In genomic region chr10:33273295-33274002, GRCh38 we compare ENCODE assay signal across 8 cellular contexts.
A peak's percentile ranks its signal among the peaks of the same experiment; 100 is the strongest.
DNase-seq lines count a peak whose midpoint lies in the region; FAIRE-seq and TF ChIP-seq lines count a peak whose summit lies in the region.

No MANE protein-coding gene starts in this region.

- H2BK120ac ChIP-seq in H1 (replicated peaks; ENCODE audit: low read depth, low read length), result no peak overlapping the region

- H3K27ac ChIP-seq in H1 (ENCODE audit: low read depth, low read length), result no peak overlapping the region

- POLR2A ChIA-PET in H1 (lab: Charles Lee; ENCODE audit: partially characterized antibody), result no interaction called here

- H4K91ac ChIP-seq in H1 (replicated peaks; ENCODE audit: insufficient read length, low read length), result no peak overlapping the region

- H3K23me2 ChIP-seq in H1 (ENCODE audit: low read depth, low read length), result no peaks in the 10 kb centered on the region

- H2AK5ac ChIP-seq in H1 (ENCODE audit: low read depth, low read length), result no peak overlapping the region

- H3K36me3 ChIP-seq in H1 (ENCODE audit: control insufficient read depth in 2 of 4, insufficient read depth in 4 of 4, low read length in 3 of 4), result no peaks in the 10 kb centered on the region

- no peak overlapping the region for H4K5ac ChIP-seq in H1 (ENCODE audit: insufficient read length, low read depth, low read length)

- TF ChIP-seq EP300 in H1 (IDR thresholded peaks at IDR 0.05; ENCODE audit: borderline replicate concordance in 1 of 2, low read depth in 2 of 2, low read length in 2 of 2), result no peak

- no peak overlapping the region for H3K4me3 ChIP-seq in H1 (ENCODE audit: extremely low read depth in 1 of 4, insufficient read depth in 2 of 4, low read depth in 3 of 4, low read length in 4 of 4)

- H3K14ac ChIP-seq in H1 (ENCODE audit: insufficient read length), result no peak overlapping the region

- H3K27me3 Mint-ChIP-seq in nephron progenitor cell (ENCODE audit: low read depth, poor library complexity), result no peaks in the 10 kb centered on the region

- TF ChIP-seq POLR2A in H1 (IDR thresholded peaks at IDR 0.05; ENCODE audit: control extremely low read depth in 1 of 2, low read depth in 2 of 2, low read length in 2 of 2), result no peak

- H3K36me3 Mint-ChIP-seq in nephron progenitor cell (ENCODE audit: low read depth), result peaks cover 74% of the 10 kb centered on the region

- CTCF ChIA-PET in H1 (lab: Charles Lee; ENCODE audit: partially characterized antibody), result interaction anchor here (1.4 kb wide), 1 partner anchor 120 kb away, joined by 3 read pairs; no protein-coding TSS in a partner anchor

- no peak overlapping the region for H3K9ac ChIP-seq in H1 (replicated peaks in 1 of 4; ENCODE audit: extremely low read depth in 1 of 4, low read depth in 3 of 4, low read length in 3 of 4)

- H3K27me3 ChIP-seq in H1 (replicated peaks in 1 of 4; ENCODE audit: control insufficient read depth in 3 of 4, extremely low read depth in 1 of 4, insufficient read depth in 3 of 4, low read length in 3 of 4), result no peaks in the 10 kb centered on the region

- H3K4me1 Mint-ChIP-seq in nephron progenitor cell, result peaks cover 47% of the 10 kb centered on the region

- H3K23ac ChIP-seq in H1 (ENCODE audit: insufficient read length), result no peak overlapping the region

- H3K4me1 ChIP-seq in H1 (replicated peaks in 1 of 4; ENCODE audit: control insufficient read depth in 3 of 4, insufficient read depth in 4 of 4, low read length in 3 of 4), result peaks cover 2 to 11% (median 7%) of the 10 kb centered on the region in 4 experiments

- no peaks in the 10 kb centered on the region for H3K79me1 ChIP-seq in H1 (ENCODE audit: low read depth, low read length)

- no peak for FAIRE-seq in H1 (lab: Jason Lieb, UNC)

- no peak overlapping the region for H3K4ac ChIP-seq in H1 (replicated peaks; ENCODE audit: insufficient read length, low read depth, low read length)

- H2BK12ac ChIP-seq in H1 (ENCODE audit: low read depth, low read length), result no peak overlapping the region

- H3K56ac ChIP-seq in H1 (replicated peaks; ENCODE audit: insufficient read length, low read depth, low read length), result no peak overlapping the region

- H2BK5ac ChIP-seq in H1 (ENCODE audit: low read depth, low read length), result no peak overlapping the region

- no peak overlapping the region; the same call in 1 of the 2 replicates for H3K18ac ChIP-seq in H1 (ENCODE audit: extremely low read depth, low read length)

- 70% methylated on average over 19 of the region's 19 CpGs; no CpG with 5 or more reads in 1 of the 2 experiments for WGBS in H1 (ENCODE audit: extremely low coverage in 1 of 2, insufficient coverage in 1 of 2, insufficient read length in 1 of 2, insufficient replicate concordance in 2 of 2, low coverage in 1 of 2, low lambda C conversion rate in 2 of 2, missing lambda C conversion rate in 1 of 2), 2 experiments

- H2BK15ac ChIP-seq in H1 (ENCODE audit: low read length), result no peak overlapping the region

- no peak for TF ChIP-seq RAD21 in H1 (IDR thresholded peaks at IDR 0.05 in 1 of 2, conservative IDR thresholded peaks at IDR 0.05 in 1 of 2; ENCODE audit: low read depth in 2 of 2, low read length in 2 of 2)

- H3K27ac Mint-ChIP-seq in nephron progenitor cell, result no peak overlapping the region

- peak overlapping the region; percentile 63; the same call in 1 of the 2 replicates for H2AFZ ChIP-seq in H1 (ENCODE audit: low read length)

- no peak overlapping the region for H2BK20ac ChIP-seq in H1 (ENCODE audit: low read length)

- no peak overlapping the region; the same call in 1 of the 2 replicates for H4K8ac ChIP-seq in H1 (ENCODE audit: extremely low read depth, insufficient read depth, low read length)

- no peak overlapping the region for H3K4me3 Mint-ChIP-seq in nephron progenitor cell

- no peak overlapping the region for H3K4me2 ChIP-seq in H1 (ENCODE audit: insufficient read depth in 1 of 2, low read depth in 2 of 2, low read length in 2 of 2)

- H3K9me3 Mint-ChIP-seq in nephron progenitor cell, result no peaks in the 10 kb centered on the region

- no peaks in the 10 kb centered on the region for H4K20me1 ChIP-seq in H1 (replicated peaks in 1 of 2; ENCODE audit: control insufficient read depth in 1 of 2, insufficient read depth in 2 of 2, low read length in 2 of 2)

- no peaks in the 10 kb centered on the region for H3K9me3 ChIP-seq in H1 (ENCODE audit: insufficient read depth in 2 of 2, low read depth in 1 of 2, low read length in 1 of 2)

- H3K79me2 ChIP-seq in H1 (ENCODE audit: control insufficient read depth in 1 of 2, insufficient read depth in 2 of 2, low read length in 2 of 2), result no peaks in the 10 kb centered on the region

- TF ChIP-seq CTCF in H1 (IDR thresholded peaks at IDR 0.05; ENCODE audit: control extremely low read depth in 1 of 3, insufficient read depth in 1 of 3, low read depth in 1 of 3, low read length in 3 of 3), result no peak
- TF ChIP-seq CTCF in nephron progenitor cell (IDR thresholded peaks at IDR 0.05), result no peak

- DNase-seq in D341Med (ENCODE audit: low spot score) (peak; percentile 47), NCI-H69 (lab: John Stamatoyannopoulos, UW) (peak; percentile 74), H1 (ENCODE audit: low read depth in 1 of 2, low spot score in 2 of 2) (peak in 1 of 2 experiments; percentile 58), midbrain (lab: John Stamatoyannopoulos, UW) (peak; percentile 44), nephron progenitor cell (no peak), cerebellar cortex (ENCODE audit: low spot score) (no peak)
- DNase-seq in stimulated activated CD4-positive, alpha-beta T cell treated with anti-CD3 and anti-CD28 coated beads, Interleukin-4, amount 100 ng/mL, for 4 hours, result no peak
- DNase-seq in stimulated activated CD4-positive, alpha-beta T cell treated with anti-CD3 and anti-CD28 coated beads, Interleukin-2, amount 100 ng/mL, for 24 hours, result no peak

TF ChIP-seq in H1, 55 proteins besides CTCF, POLR2A, EP300 and RAD21:
- no peak for TF ChIP-seq TCF12 (IDR thresholded peaks at IDR 0.05; ENCODE audit: low read depth, low read length)
- TF ChIP-seq RFX5 (IDR thresholded peaks at IDR 0.05; ENCODE audit: borderline replicate concordance, low read depth, low read length), result peak; percentile 68; the same call in 1 of the 2 replicates
- 0 out of 2 replicates have a peak, but pooled peaks have one; percentile 39 for TF ChIP-seq TEAD4 (IDR thresholded peaks at IDR 0.05; ENCODE audit: low read depth, low read length)
- no peak for TF ChIP-seq HDAC2 (IDR thresholded peaks at IDR 0.05; ENCODE audit: borderline replicate concordance in 1 of 2, low read depth in 2 of 2, low read length in 2 of 2)

Comparison
In these comparisons a context has a peak if more than half of its experiments do, and no peak if none do; other contexts are left out.
1. DNase-seq: peak in D341Med (single experiment), NCI-H69 (single experiment) and midbrain (single experiment); none in nephron progenitor cell (single experiment), stimulated activated CD4-positive, alpha-beta T cell treated with anti-CD3 and anti-CD28 coated beads, Interleukin-4, amount 100 ng/mL, for 4 hours (0 of 2), stimulated activated CD4-positive, alpha-beta T cell treated with anti-CD3 and anti-CD28 coated beads, Interleukin-2, amount 100 ng/mL, for 24 hours (0 of 2) and cerebellar cortex (single experiment).